Comparison of ENCODE assay signal across 33 cellular contexts in the genomic region with DNA sequence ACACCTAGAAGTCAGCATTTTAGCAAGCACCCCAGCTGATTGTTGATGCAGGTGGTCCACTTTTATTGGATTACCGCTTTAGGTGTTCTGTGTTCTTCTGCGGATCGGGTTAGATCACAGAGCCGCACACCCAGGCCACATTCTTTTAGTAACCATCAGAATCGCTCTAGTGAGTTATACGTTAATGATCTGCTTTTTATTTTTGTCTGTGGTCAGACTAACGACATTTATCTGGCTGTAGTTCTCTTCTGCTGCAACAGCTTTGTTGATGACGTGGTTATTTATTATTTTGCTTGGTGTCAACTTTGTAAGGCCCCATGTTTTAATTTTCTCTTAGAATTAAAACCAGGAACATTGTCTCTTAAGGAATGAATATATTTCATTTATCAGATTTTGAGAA.
"Had no signal": no experiment of that assay in that cellular context is flagged by ENCODE, and none has a peak within 500 bp of the region (broad histone marks: within the 10 kb centered on the region; RNA-seq: fewer than 3 reads in every experiment).

No MANE protein-coding gene starts in this region.

- H3K27me3 ChIP-seq: brain microvascular endothelial cell, Peyer's patch had no signal

- DNase-seq: activated B cell treated with CpG ODN at 0.5 μM for 24 hours; activated CD4-positive, alpha-beta memory T cell treated with anti-CD3 and anti-CD28 coated beads for 36 hours; activated CD4-positive, alpha-beta T cell treated with anti-CD3 and anti-CD28 coated beads for 4 hours; activated CD4-positive, alpha-beta T cell treated with anti-CD3 and anti-CD28 coated beads, Interleukin-2, amount 50 U/mL, for 1 hour; activated CD4-positive, CD25-positive, alpha-beta regulatory T cell treated with anti-CD3 and anti-CD28 coated beads, Interleukin-2, amount 50 U/mL, for 72 hours; activated CD8-positive, alpha-beta memory T cell treated with anti-CD3 and anti-CD28 coated beads, Interleukin-2, amount 50 U/mL, for 4 hours; activated gamma-delta T cell treated with Interleukin-2 at 50 U/mL for 16 hours; activated naive CD4-positive, alpha-beta T cell treated with anti-CD3 and anti-CD28 coated beads for 36 hours; activated naive CD8-positive, alpha-beta T cell treated with anti-CD3 and anti-CD28 coated beads, Interleukin-2, amount 50 U/mL, for 24 hours; activated T-cell treated with anti-CD3 and anti-CD28 coated beads for 4 hours; activated T-cell treated with anti-CD3 and anti-CD28 coated beads, Interleukin-2, amount 50 U/mL, for 4 hours; aorta; brain microvascular endothelial cell; central memory CD4-positive, alpha-beta T cell; Karpas-422; NCI-H1436 treated with DMSO at 0.1 percent for 48 hours; NCI-H1694 treated with DMSO at 0.1 percent for 48 hours; NCI-H2029; NCI-H510A; NCI-H526; NCI-H748 treated with DMSO at 0.1 percent for 48 hours; NK-92 treated with Interleukin-12 subunit alpha and Interleukin-12 subunit beta, amount 100 ng/mL, for 24 hours; PC-3; Peyer's patch; SIG-M5; T-helper 1 cell; T-helper 2 cell; T-helper 9 cell had no signal

- H3K27ac ChIP-seq: brain microvascular endothelial cell, Peyer's patch, RWPE1, VCaP had no signal

- H3K4me3 ChIP-seq: K562, Peyer's patch had no signal

- H3K4me3 Mint-ChIP-seq: activated B cell treated with CpG ODN at 0.5 μM for 24 hours; activated CD4-positive, alpha-beta memory T cell treated with anti-CD3 and anti-CD28 coated beads for 36 hours; activated naive CD4-positive, alpha-beta T cell treated with anti-CD3 and anti-CD28 coated beads for 36 hours; activated naive CD8-positive, alpha-beta T cell; activated naive CD8-positive, alpha-beta T cell treated with anti-CD3 and anti-CD28 coated beads, Interleukin-2, amount 50 U/mL, for 24 hours; activated T-cell treated with anti-CD3 and anti-CD28 coated beads, Interleukin-2, amount 50 U/mL, for 4 hours; activated T-helper 1 cell treated with anti-CD3 and anti-CD28 coated beads, Interleukin-12 subunit alpha, Interleukin-12 subunit beta, Interleukin-2, Interleukin-4 antibody, amounts not matched to agents 30 ng/mL and 10 ng/mL and 1 ng/mL, durations not matched to agents 14 hours and 24 hours and 36 hours had no signal

- H3K27ac Mint-ChIP-seq: activated B cell treated with CpG ODN at 0.5 μM for 24 hours; activated CD4-positive, alpha-beta memory T cell treated with anti-CD3 and anti-CD28 coated beads for 36 hours; activated naive CD4-positive, alpha-beta T cell treated with anti-CD3 and anti-CD28 coated beads for 36 hours; activated naive CD8-positive, alpha-beta T cell; activated naive CD8-positive, alpha-beta T cell treated with anti-CD3 and anti-CD28 coated beads, Interleukin-2, amount 50 U/mL, for 24 hours; activated T-helper 1 cell treated with anti-CD3 and anti-CD28 coated beads, Interleukin-12 subunit alpha, Interleukin-12 subunit beta, Interleukin-2, Interleukin-4 antibody, amounts not matched to agents 30 ng/mL and 10 ng/mL and 1 ng/mL, durations not matched to agents 14 hours and 24 hours and 36 hours had no signal

- H3K9me3 ChIP-seq: Peyer's patch had no signal

- H3K4me1 Mint-ChIP-seq: activated B cell treated with CpG ODN at 0.5 μM for 24 hours; activated naive CD8-positive, alpha-beta T cell treated with anti-CD3 and anti-CD28 coated beads, Interleukin-2, amount 50 U/mL, for 24 hours had no signal

- H3K9me3 Mint-ChIP-seq: activated naive CD8-positive, alpha-beta T cell treated with anti-CD3 and anti-CD28 coated beads, Interleukin-2, amount 50 U/mL, for 24 hours had no signal

- H3K4me1 ChIP-seq: Peyer's patch had no signal

- H3K27me3 Mint-ChIP-seq: activated B cell treated with CpG ODN at 0.5 μM for 24 hours; activated CD4-positive, alpha-beta memory T cell treated with anti-CD3 and anti-CD28 coated beads for 36 hours; activated naive CD8-positive, alpha-beta T cell; activated naive CD8-positive, alpha-beta T cell treated with anti-CD3 and anti-CD28 coated beads, Interleukin-2, amount 50 U/mL, for 24 hours had no signal
